Comparison of ENCODE assay signal across 10 cellular contexts in genomic region chr12:121238604-121239334, GRCh38. TPM values are rescaled to one million over a fixed set of nuclear protein-coding genes. Genes with fewer than 3 reads are reported as not detected.
DNase-seq lines count a peak whose midpoint lies in the region; ATAC-seq and TF ChIP-seq lines count a peak whose summit lies in the region.
"Had no signal": no experiment of that assay in that cellular context is flagged by ENCODE, and none has a peak within 500 bp of the region (broad histone marks: within the 10 kb centered on the region; RNA-seq: fewer than 3 reads in every experiment).

No MANE protein-coding gene starts in this region.

- no peak for TF ChIP-seq CTCF in natural killer cell (IDR thresholded peaks at IDR 0.05)

- peaks cover 23% of the 10 kb centered on the region for H3K36me3 Mint-ChIP-seq in activated CD4-positive, alpha-beta memory T cell treated with anti-CD3 and anti-CD28 coated beads for 36 hours
- no peaks in the 10 kb centered on the region for H3K36me3 Mint-ChIP-seq in natural killer cell

- no peak overlapping the region for H3K4me3 Mint-ChIP-seq in activated CD4-positive, alpha-beta memory T cell treated with anti-CD3 and anti-CD28 coated beads for 36 hours
- no peak overlapping the region for H3K4me3 Mint-ChIP-seq in natural killer cell

- peak overlapping the region; percentile 75 for H3K27ac Mint-ChIP-seq in activated CD4-positive, alpha-beta memory T cell treated with anti-CD3 and anti-CD28 coated beads for 36 hours
- H3K27ac Mint-ChIP-seq in natural killer cell, result peak overlapping the region; percentile 97 to 98

- intact Hi-C loops in activated CD4-positive, alpha-beta memory T cell treated with anti-CD3 and anti-CD28 coated beads for 36 hours (cut with micrococcal nuclease), result no loop called here
- intact Hi-C loops in natural killer cell (cut with micrococcal nuclease), result no loop called here

- POLR2A ChIA-PET in activated CD4-positive, alpha-beta memory T cell treated with anti-CD3 and anti-CD28 coated beads for 36 hours (lab: Charles Lee), result interaction anchor here (1.1 to 2.3 kb wide), 3 partner anchors 14 to 157 kb away, joined by 4 to 9 read pairs (median 5); no protein-coding TSS in a partner anchor

- no peaks in the 10 kb centered on the region for H3K9me3 Mint-ChIP-seq in activated CD4-positive, alpha-beta memory T cell treated with anti-CD3 and anti-CD28 coated beads for 36 hours
- no peaks in the 10 kb centered on the region for H3K9me3 Mint-ChIP-seq in natural killer cell

- ATAC-seq in natural killer cell (no peak), GM21515 (IDR thresholded peaks at IDR 0.05; ENCODE audit: unreplicated experiment) (no peak), GM21825 (IDR thresholded peaks at IDR 0.05; ENCODE audit: unreplicated experiment) (no peak), HG03280 (IDR thresholded peaks at IDR 0.05; ENCODE audit: unreplicated experiment) (no peak)

- peaks cover 32% of the 10 kb centered on the region for H3K4me1 Mint-ChIP-seq in activated CD4-positive, alpha-beta memory T cell treated with anti-CD3 and anti-CD28 coated beads for 36 hours (ENCODE audit: low read depth)
- H3K4me1 Mint-ChIP-seq in natural killer cell, result peaks cover 29 to 30% of the 10 kb centered on the region in 2 donors

- no peaks in the 10 kb centered on the region for H3K27me3 Mint-ChIP-seq in activated CD4-positive, alpha-beta memory T cell treated with anti-CD3 and anti-CD28 coated beads for 36 hours
- H3K27me3 Mint-ChIP-seq in natural killer cell (ENCODE audit: low read depth in 2 of 2), result no peaks in the 10 kb centered on the region

- DNase-seq in DMS153 (lab: John Stamatoyannopoulos, UW) (peak; percentile 86), MV-4-11 (lab: John Stamatoyannopoulos, UW) (peak; percentile 61), natural killer cell (no peak)
- no peak for DNase-seq in activated CD4-positive, alpha-beta memory T cell treated with anti-CD3 and anti-CD28 coated beads for 36 hours
- no peak for DNase-seq in stimulated activated CD4-positive, alpha-beta T cell treated with anti-CD3 and anti-CD28 coated beads, Interleukin-4, amount 100 ng/mL, for 24 hours
- DNase-seq: activated gamma-delta T cell, left ventricle myocardium inferior had no signal

- CTCF ChIA-PET in activated CD4-positive, alpha-beta memory T cell treated with anti-CD3 and anti-CD28 coated beads for 36 hours (lab: Charles Lee), result interaction anchor here (0.7 to 2.9 kb wide), 7 partner anchors 9 to 656 kb away, joined by 3 to 36 read pairs (median 4); no protein-coding TSS in a partner anchor

RNA-seq across cellular contexts. Expression of gene P2RX4, which starts 28.8 kb away (rescaled TPM):
- total RNA-seq in activated CD4-positive, alpha-beta memory T cell treated with anti-CD3 and anti-CD28 coated beads for 36 hours, result 10 to 100 TPM; 53.4 to 57.5 TPM
- total RNA-seq in natural killer cell, result 10 to 100 TPM; 34.8 to 39.3 (median 38.2) TPM

RNA-seq across cellular contexts. Expression of gene CAMKK2, which starts 57.7 kb away (rescaled TPM):
- total RNA-seq in activated CD4-positive, alpha-beta memory T cell treated with anti-CD3 and anti-CD28 coated beads for 36 hours, result 10 to 100 TPM; 22.0 to 22.4 TPM
- total RNA-seq in natural killer cell, result 10 to 100 TPM; 19.6 to 27.4 (median 20.9) TPM

Comparison
In these comparisons a context has a peak if more than half of its experiments do, and no peak if none do; other contexts are left out.
1. DNase-seq: peak in DMS153 (single experiment) and MV-4-11 (single experiment); none in activated CD4-positive, alpha-beta memory T cell treated with anti-CD3 and anti-CD28 coated beads for 36 hours (single experiment), natural killer cell (single experiment) and stimulated activated CD4-positive, alpha-beta T cell treated with anti-CD3 and anti-CD28 coated beads, Interleukin-4, amount 100 ng/mL, for 24 hours (single experiment).